In the genomic region with DNA sequence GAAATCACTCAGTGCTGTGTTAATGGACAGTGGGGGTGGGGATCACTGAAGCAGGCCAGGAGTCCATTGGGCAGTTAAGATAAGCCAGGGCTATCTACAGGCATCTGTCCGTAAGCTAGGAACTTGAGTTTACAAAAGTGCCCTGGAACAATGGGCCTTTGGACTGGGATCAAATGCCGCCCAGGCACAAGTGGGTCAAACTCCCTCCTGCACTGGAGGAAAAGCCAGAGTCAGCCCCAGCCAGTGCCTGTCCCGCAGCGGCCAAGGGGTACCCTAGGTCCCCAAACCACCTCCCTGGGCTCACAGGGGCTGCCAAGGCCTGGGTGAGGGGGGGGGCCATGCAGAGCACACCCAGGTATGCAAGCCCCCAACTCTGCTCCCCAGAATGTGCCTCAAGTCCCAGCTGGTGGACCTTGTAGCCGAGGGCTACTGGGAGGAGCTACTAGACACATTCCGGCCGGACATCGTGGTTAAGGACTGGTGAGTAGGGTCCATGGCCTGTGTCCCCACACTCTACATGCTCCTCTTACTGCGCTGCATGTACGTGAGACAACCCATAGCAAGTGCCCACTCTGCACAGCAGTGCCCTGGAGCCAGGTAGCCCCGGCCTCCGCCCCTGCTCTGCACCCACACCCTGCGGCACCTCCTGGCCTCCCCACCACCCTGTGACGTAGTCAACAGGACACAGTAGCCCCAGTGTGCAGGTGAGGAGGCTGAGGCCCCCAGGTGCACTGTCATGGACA, we compare ENCODE assay signal across 24 cellular contexts. TPM values are rescaled to one million over a fixed set of nuclear protein-coding genes. Genes with fewer than 3 reads are reported as not detected.
DNase-seq lines count a peak whose midpoint lies in the region; ATAC-seq, FAIRE-seq and TF ChIP-seq lines count a peak whose summit lies in the region.
"Had no signal": no experiment of that assay in that cellular context is flagged by ENCODE, and none has a peak within 500 bp of the region (broad histone marks: within the 10 kb centered on the region; RNA-seq: fewer than 3 reads in every experiment).

No MANE protein-coding gene starts in this region.

- BruUV-seq in GM12878 (replicated peaks; lab: Mats Ljungman, UMichigan): no TSS peak

- H3K27me3 ChIP-seq in H7 (ENCODE audit: control insufficient read depth, insufficient read depth, low read length): no peaks in the 10 kb centered on the region
- no peaks in the 10 kb centered on the region for H3K27me3 ChIP-seq in GM12878 (replicated peaks in 1 of 2; ENCODE audit: control insufficient read depth in 2 of 2, insufficient read depth in 2 of 2, low read length in 1 of 2)
- H3K27me3 ChIP-seq in CD4-positive, alpha-beta memory T cell (ENCODE audit: insufficient read depth, low read length): no peaks in the 10 kb centered on the region
- H3K27me3 ChIP-seq: spleen had no signal

- no peak overlapping the region for H3K4me3 ChIP-seq in H7 (ENCODE audit: insufficient read depth, low read depth, low read length)
- no peak overlapping the region for H3K4me3 ChIP-seq in GM12878
- no peak overlapping the region for H3K4me3 ChIP-seq in CD4-positive, alpha-beta memory T cell (ENCODE audit: low read length in 2 of 2)
- H3K4me3 ChIP-seq: psoas muscle, spleen had no signal

- peaks cover 12% of the 10 kb centered on the region for H3K36me3 Mint-ChIP-seq in memory B cell
- H3K36me3 Mint-ChIP-seq in CD4-positive, alpha-beta memory T cell: peaks cover 0 to 27% of the 10 kb centered on the region in 2 donors
- peaks cover 22% of the 10 kb centered on the region for H3K36me3 Mint-ChIP-seq in T-cell

- H3K27me3 Mint-ChIP-seq in memory B cell (no peaks in the 10 kb centered on the region), T-cell (no peaks in the 10 kb centered on the region)
- no peaks in the 10 kb centered on the region for H3K27me3 Mint-ChIP-seq in CD4-positive, alpha-beta memory T cell
- H3K27me3 Mint-ChIP-seq: activated CD8-positive, alpha-beta memory T cell treated with anti-CD3 and anti-CD28 coated beads, Interleukin-2, amount 10 ng/mL, durations not matched to agents 7 days and 5 days; CD4-positive, CD25-positive, alpha-beta regulatory T cell had no signal

- TF ChIP-seq CTCF in GM12878 (IDR thresholded peaks at IDR 0.05 in 2 of 3, conservative IDR thresholded peaks at IDR 0.05 in 1 of 3; ENCODE audit: control insufficient read depth in 2 of 3, extremely low read depth in 1 of 3, insufficient read depth in 1 of 3, low read depth in 3 of 3, low read length in 3 of 3): no peak

- H3K4me1 Mint-ChIP-seq in memory B cell (peaks cover 4% of the 10 kb centered on the region), T-cell (no peaks in the 10 kb centered on the region)
- H3K4me1 Mint-ChIP-seq in CD4-positive, alpha-beta memory T cell: peaks cover 0 to 2% (median 0%) of the 10 kb centered on the region in 4 donors

- H3K4me1 ChIP-seq in GM12878 (ENCODE audit: control insufficient read depth, insufficient read depth, low read length): peaks cover 10% of the 10 kb centered on the region
- H3K4me1 ChIP-seq in CD4-positive, alpha-beta memory T cell (ENCODE audit: insufficient read depth, low read length): no peaks in the 10 kb centered on the region
- H3K4me1 ChIP-seq: psoas muscle had no signal

- no peak overlapping the region for H2AFZ ChIP-seq in GM12878 (ENCODE audit: control insufficient read depth, low read depth, low read length)

- no peak overlapping the region for H3K4me2 ChIP-seq in GM12878 (ENCODE audit: control insufficient read depth, insufficient read depth)

- TF ChIP-seq EP300 in GM12878 (IDR thresholded peaks at IDR 0.05; ENCODE audit: borderline replicate concordance in 1 of 2, control insufficient read depth in 1 of 2, low read depth in 2 of 2, low read length in 2 of 2): no peak

- H3K79me2 ChIP-seq in GM12878 (ENCODE audit: control insufficient read depth, insufficient read depth, low read length): no peaks in the 10 kb centered on the region; the same call in 1 of the 2 replicates

- H3K4me3 Mint-ChIP-seq in memory B cell (no peak overlapping the region), T-cell (no peak overlapping the region)
- no peak overlapping the region for H3K4me3 Mint-ChIP-seq in CD4-positive, alpha-beta memory T cell
- H3K4me3 Mint-ChIP-seq: activated CD8-positive, alpha-beta memory T cell treated with anti-CD3 and anti-CD28 coated beads, Interleukin-2, amount 10 ng/mL, durations not matched to agents 7 days and 5 days had no signal

- H3K27ac ChIP-seq in GM12878 (ENCODE audit: control insufficient read depth, insufficient read depth): no peak overlapping the region
- H3K27ac ChIP-seq in CD4-positive, alpha-beta memory T cell (ENCODE audit: low read depth, low read length): no peak overlapping the region
- H3K27ac ChIP-seq: epithelial cell of prostate, psoas muscle had no signal

- POLR2A ChIA-PET in GM12878 (lab: Charles Lee) (interaction anchor here (0.6 kb wide), 1 partner anchor 541 kb away, joined by 3 read pairs; no protein-coding TSS in a partner anchor), T-cell (lab: Charles Lee) (no interaction called here)
- POLR2A ChIA-PET in CD4-positive, alpha-beta memory T cell (lab: Charles Lee; ENCODE audit: partially characterized antibody): no interaction called here

- H3K9me3 ChIP-seq in GM12878 (replicated peaks; ENCODE audit: control insufficient read depth, insufficient read depth, low read length): no peaks in the 10 kb centered on the region
- H3K9me3 ChIP-seq in CD4-positive, alpha-beta memory T cell (ENCODE audit: control insufficient read depth in 1 of 2, low read length in 2 of 2): no peaks in the 10 kb centered on the region
- H3K9me3 ChIP-seq: psoas muscle, spleen had no signal

- no peak overlapping the region for H3K9ac ChIP-seq in GM12878 (ENCODE audit: control insufficient read depth, insufficient read depth, low read length)

- no peak for FAIRE-seq in GM12878 (lab: Jason Lieb, UNC)
- FAIRE-seq: frontal cortex, GM12892, H54 had no signal

- intact Hi-C loops in GM12878 (cut with micrococcal nuclease; ENCODE audit: unreplicated experiment): no loop called here
- intact Hi-C loops in CD4-positive, alpha-beta memory T cell (cut with micrococcal nuclease): no loop called here

- in situ Hi-C loops in GM12878 (cut with MboI): no loop called here

- H3K27ac Mint-ChIP-seq in memory B cell: peak overlapping the region; percentile 54
- H3K27ac Mint-ChIP-seq in CD4-positive, alpha-beta memory T cell: no peak overlapping the region
- H3K27ac Mint-ChIP-seq in T-cell: no peak overlapping the region
- H3K27ac Mint-ChIP-seq: activated CD8-positive, alpha-beta memory T cell treated with anti-CD3 and anti-CD28 coated beads, Interleukin-2, amount 10 ng/mL, durations not matched to agents 7 days and 5 days; activated T-helper 2 cell treated with anti-CD3 and anti-CD28 coated beads, Interferon-gamma antibody, Interleukin-2, Interleukin-4, amounts not matched to agents 10 μg/mL and 5 μg/mL and 100 μg/mL, durations not matched to agents 14 hours and 24 hours and 36 hours had no signal

- 92% methylated on average over 14 of the region's 14 CpGs for WGBS in GM12878 (ENCODE audit: insufficient coverage, insufficient replicate concordance, low lambda C conversion rate, missing lambda C conversion rate)

- H3K9me3 Mint-ChIP-seq in memory B cell (no peaks in the 10 kb centered on the region), T-cell (no peaks in the 10 kb centered on the region)
- no peaks in the 10 kb centered on the region for H3K9me3 Mint-ChIP-seq in CD4-positive, alpha-beta memory T cell
- H3K9me3 Mint-ChIP-seq: activated T-helper 2 cell treated with anti-CD3 and anti-CD28 coated beads, Interferon-gamma antibody, Interleukin-2, Interleukin-4, amounts not matched to agents 10 μg/mL and 5 μg/mL and 100 μg/mL, durations not matched to agents 14 hours and 24 hours and 36 hours; CD4-positive, CD25-positive, alpha-beta regulatory T cell had no signal

- peak; percentile 46 for DNase-seq in H7
- DNase-seq in GM12878 (ENCODE audit: low read depth, low spot score): no peak
- no peak for DNase-seq in memory B cell (ENCODE audit: low spot score in 2 of 2)
- DNase-seq in CD4-positive, alpha-beta memory T cell: no peak
- DNase-seq in T-cell: no peak
- DNase-seq: activated CD4-positive, alpha-beta T cell treated with anti-CD3 and anti-CD28 coated beads for 4 hours; activated CD8-positive, alpha-beta memory T cell treated with anti-CD3 and anti-CD28 coated beads, Interleukin-2, amount 10 ng/mL, durations not matched to agents 7 days and 5 days; CD4-positive, CD25-positive, alpha-beta regulatory T cell; DMS53; kidney glomerular epithelial cell; midbrain; NCI-H1105; NCI-H2081; NCI-H510A; psoas muscle; spleen; stimulated activated CD4-positive, alpha-beta T cell treated with anti-CD3 and anti-CD28 coated beads, Interleukin-4, amount 100 ng/mL, for 4 hours; T1000 had no signal

- RAD21 ChIA-PET in GM12878 (lab: Charles Lee; ENCODE audit: unreplicated experiment): interaction anchor here (0.7 kb wide), 1 partner anchor 7 kb away, joined by 3 read pairs; a partner anchor contains a TSS

- SMC1A ChIA-PET in GM12878 (lab: Charles Lee; ENCODE audit: uncharacterized antibody, unreplicated experiment): interaction anchor here (1.3 kb wide), 1 partner anchor 7 kb away, joined by 3 read pairs; no protein-coding TSS in a partner anchor

- no peak for TF ChIP-seq RAD21 in GM12878 (IDR thresholded peaks at IDR 0.05; ENCODE audit: insufficient read depth, low read depth, low read length)

- CTCF ChIA-PET in GM12878 (lab: Yijun Ruan, JAX) (no interaction called here), T-cell (lab: Charles Lee) (interaction anchor here in 1 of 2 donors (0.5 kb wide), 1 partner anchor 17 kb away, joined by 6 read pairs; a partner anchor contains a TSS)
- CTCF ChIA-PET in CD4-positive, alpha-beta memory T cell (lab: Charles Lee; ENCODE audit: partially characterized antibody): interaction anchor here (4.5 kb wide), 1 partner anchor 7 kb away, joined by 24 read pairs; a partner anchor contains a TSS

- no peaks in the 10 kb centered on the region for H4K20me1 ChIP-seq in GM12878 (ENCODE audit: control insufficient read depth, insufficient read depth)

- H3K36me3 ChIP-seq in H7 (replicated peaks; ENCODE audit: control insufficient read depth, insufficient read depth, low read length) (peaks cover 54% of the 10 kb centered on the region), GM12878 (ENCODE audit: control insufficient read depth in 2 of 2, insufficient read depth in 2 of 2, low read length in 1 of 2) (peaks cover 2 to 15% of the 10 kb centered on the region in 2 experiments)
- H3K36me3 ChIP-seq in CD4-positive, alpha-beta memory T cell (ENCODE audit: insufficient read depth, low read length): peaks cover 16% of the 10 kb centered on the region

- ATAC-seq in GM12878 (peak; percentile 9; the same call in 1 of the 3 replicates), memory B cell (ENCODE audit: low read depth) (no peak), HG03196 (IDR thresholded peaks at IDR 0.05; ENCODE audit: unreplicated experiment) (no peak), T-cell (replicated peaks in 1 of 4) (no peak)
- ATAC-seq: activated CD8-positive, alpha-beta memory T cell treated with anti-CD3 and anti-CD28 coated beads, Interleukin-2, amount 10 ng/mL, durations not matched to agents 7 days and 5 days had no signal

- peak; percentile 35 for TF ChIP-seq POLR2A in GM12878 (IDR thresholded peaks at IDR 0.05; ENCODE audit: low read depth, low read length)

RNA-seq across cellular contexts. Expression of a gene that starts 7.7 kb away (rescaled TPM):
- total RNA-seq in H7 (2014; rRNA removed; shearing (Covaris generic)): 1.7 and 3.4 TPM in 2 replicates
- total RNA-seq in GM12878 (2013; cell fraction: nucleolus; rRNA removed): 2.1 and 2.8 TPM in 2 replicates
- total RNA-seq in GM12878 (2014; rRNA removed) (37.1 TPM in 2 replicates), GM12878 (2014; rRNA removed; fragmentation: Illumina TruSeq; extraction: Trizol) (15.7 and 16.8 TPM in 2 replicates), GM12878 (2021) (15.9 and 17.8 TPM in 2 replicates), T-cell (1 to 10 TPM; 2.6 to 7.8 (median 6.0) TPM)
- 6.0 TPM for polyA plus RNA-seq in GM12878 (2011; ENCODE audit: low read depth)
- polyA plus RNA-seq in GM12878 (2011; rRNA removed) (9.2 and 17.0 TPM in 2 replicates), GM12878 (2014; fragmentation: Illumina TruSeq; extraction: Trizol) (10.5 and 18.4 TPM in 2 replicates), GM12878 (2014; fragmentation: Nextera tagmentation; extraction: Ambion mirVana) (1 to 10 TPM; 6.0 to 9.3 TPM), GM12878 (2014; rRNA removed) (38.2 and 42.1 TPM in 2 replicates), GM12878 (2016; fragmentation: Nextera tagmentation; extraction: Ambion mirVana) (10 to 100 TPM; 26.7 to 32.4 TPM)
- polyA plus RNA-seq in GM12878 (2011; cell fraction: cytosol; rRNA removed): 22.8 and 30.1 TPM in 2 replicates
- 7.0 and 8.4 TPM in 2 replicates for polyA plus RNA-seq in GM12878 (2011; cell fraction: nucleus; rRNA removed)
- polyA plus RNA-seq in GM12878 (2012): 10.7 and 13.9 TPM in 2 replicates
- polyA minus RNA-seq in GM12878 (2011; rRNA and poly(A)+ RNA removed): 8.3 and 19.1 TPM in 2 replicates
- 5.1 TPM in 2 replicates for polyA minus RNA-seq in GM12878 (2011; cell fraction: cytosol; rRNA and poly(A)+ RNA removed)
- 1.1 and 3.2 TPM in 2 replicates for polyA minus RNA-seq in GM12878 (2011; cell fraction: nucleus; rRNA and poly(A)+ RNA removed)
- 1 to 10 TPM; 3.2 to 4.3 TPM for total RNA-seq in CD4-positive, alpha-beta memory T cell
- polyA plus RNA-seq in CD4-positive, alpha-beta memory T cell: 10 to 100 TPM in 1 of 2 donors, 1 to 10 TPM in 1; 9.0 to 12.1 TPM

RNA-seq across cellular contexts. Expression of a gene that starts 9.2 kb away (rescaled TPM):
- total RNA-seq in H7 (2014; rRNA removed; shearing (Covaris generic)): 786 and 983 TPM in 2 replicates
- total RNA-seq in GM12878 (2013; cell fraction: nucleolus; rRNA removed): 28.5 and 28.7 TPM in 2 replicates
- total RNA-seq in GM12878 (2014; rRNA removed) (88.3 and 95.0 TPM in 2 replicates), GM12878 (2014; rRNA removed; fragmentation: Illumina TruSeq; extraction: Trizol) (32.8 and 37.2 TPM in 2 replicates), GM12878 (2021) (58.0 and 59.1 TPM in 2 replicates), T-cell (10 to 100 TPM; 22.4 to 28.5 (median 24.0) TPM)
- 25.5 TPM for polyA plus RNA-seq in GM12878 (2011; ENCODE audit: low read depth)
- polyA plus RNA-seq in GM12878 (2011; rRNA removed) (33.2 and 48.3 TPM in 2 replicates), GM12878 (2014; fragmentation: Illumina TruSeq; extraction: Trizol) (21.5 and 42.6 TPM in 2 replicates), GM12878 (2014; fragmentation: Nextera tagmentation; extraction: Ambion mirVana) (1 to 10 TPM; 3.5 to 8.0 TPM), GM12878 (2014; rRNA removed) (80.5 and 85.1 TPM in 2 replicates), GM12878 (2016; fragmentation: Nextera tagmentation; extraction: Ambion mirVana) (10 to 100 TPM; 75.4 to 86.5 TPM)
- polyA plus RNA-seq in GM12878 (2011; cell fraction: cytosol; rRNA removed): 91.7 and 111 TPM in 2 replicates
- 79.7 and 86.5 TPM in 2 replicates for polyA plus RNA-seq in GM12878 (2011; cell fraction: nucleus; rRNA removed)
- polyA plus RNA-seq in GM12878 (2012): 46.9 and 51.3 TPM in 2 replicates
- polyA minus RNA-seq in GM12878 (2011; rRNA and poly(A)+ RNA removed): 35.5 and 55.6 TPM in 2 replicates
- 14.3 and 15.2 TPM in 2 replicates for polyA minus RNA-seq in GM12878 (2011; cell fraction: cytosol; rRNA and poly(A)+ RNA removed)
- polyA minus RNA-seq in GM12878 (2011; cell fraction: nucleus; rRNA and poly(A)+ RNA removed): 20.7 and 30.7 TPM in 2 replicates
- 10 to 100 TPM; 20.7 to 22.7 TPM for total RNA-seq in CD4-positive, alpha-beta memory T cell
- polyA plus RNA-seq in CD4-positive, alpha-beta memory T cell: 10 to 100 TPM; 51.5 to 55.1 TPM

RNA-seq across cellular contexts. Expression of a gene that starts 17.0 kb away (rescaled TPM):
- 24.5 and 32.4 TPM in 2 replicates for total RNA-seq in H7 (2014; rRNA removed; shearing (Covaris generic))
- 28.0 and 33.3 TPM in 2 replicates for total RNA-seq in GM12878 (2013; cell fraction: nucleolus; rRNA removed)
- total RNA-seq in GM12878 (2014; rRNA removed): 9.4 and 10.0 TPM in 2 replicates
- 4.2 and 4.8 TPM in 2 replicates for total RNA-seq in GM12878 (2014; rRNA removed; fragmentation: Illumina TruSeq; extraction: Trizol)
- 12.9 and 13.2 TPM in 2 replicates for total RNA-seq in GM12878 (2021)
- 5.1 TPM for polyA plus RNA-seq in GM12878 (2011; ENCODE audit: low read depth)
- 4.1 and 6.3 TPM in 2 replicates for polyA plus RNA-seq in GM12878 (2011; rRNA removed)
- polyA plus RNA-seq in GM12878 (2011; cell fraction: cytosol; rRNA removed): 10.1 and 14.8 TPM in 2 replicates
- 56.2 and 62.8 TPM in 2 replicates for polyA plus RNA-seq in GM12878 (2011; cell fraction: nucleus; rRNA removed)
- 18.5 and 22.0 TPM in 2 replicates for polyA plus RNA-seq in GM12878 (2012)
- polyA plus RNA-seq in GM12878 (2014; fragmentation: Illumina TruSeq; extraction: Trizol): 1.1 and 4.0 TPM in 2 replicates
- 1 to 10 TPM in 1 of 2 experiments, under 1 TPM in 1; 0.77 to 1.5 TPM for polyA plus RNA-seq in GM12878 (2014; fragmentation: Nextera tagmentation; extraction: Ambion mirVana)
- 17.5 and 22.4 TPM in 2 replicates for polyA plus RNA-seq in GM12878 (2014; rRNA removed)
- polyA plus RNA-seq in GM12878 (2016; fragmentation: Nextera tagmentation; extraction: Ambion mirVana): 10 to 100 TPM; 11.7 to 12.9 TPM
- 5.9 and 11.3 TPM in 2 replicates for polyA minus RNA-seq in GM12878 (2011; rRNA and poly(A)+ RNA removed)
- 2.4 and 5.2 TPM in 2 replicates for polyA minus RNA-seq in GM12878 (2011; cell fraction: cytosol; rRNA and poly(A)+ RNA removed)
- 21.2 and 22.9 TPM in 2 replicates for polyA minus RNA-seq in GM12878 (2011; cell fraction: nucleus; rRNA and poly(A)+ RNA removed)
- 10 to 100 TPM; 56.7 to 56.9 TPM for total RNA-seq in CD4-positive, alpha-beta memory T cell
- polyA plus RNA-seq in CD4-positive, alpha-beta memory T cell: 10 to 100 TPM in 1 of 2 donors, 1 to 10 TPM in 1; 10.0 to 11.0 TPM
- total RNA-seq in T-cell: 10 to 100 TPM; 46.7 to 64.5 (median 54.3) TPM

RNA-seq across cellular contexts. Expression of a gene that starts 17.5 kb away (rescaled TPM):
- total RNA-seq in H7 (2014; rRNA removed; shearing (Covaris generic)): 46.0 and 46.7 TPM in 2 replicates
- not detected in 2 replicates for total RNA-seq in GM12878 (2013; cell fraction: nucleolus; rRNA removed)
- total RNA-seq in GM12878 (2014; rRNA removed) (0.06 and 0.11 TPM in 2 replicates), GM12878 (2014; rRNA removed; fragmentation: Illumina TruSeq; extraction: Trizol) (not detected in 2 replicates), GM12878 (2021) (0.32 and 0.41 TPM in 2 replicates), T-cell (1 to 10 TPM; 4.7 to 8.4 (median 6.3) TPM)
- polyA plus RNA-seq in GM12878 (2011; ENCODE audit: low read depth): 0.29 TPM
- polyA plus RNA-seq in GM12878 (2011; rRNA removed) (0.15 and 0.17 TPM in 2 replicates), GM12878 (2014; fragmentation: Illumina TruSeq; extraction: Trizol) (0.10 TPM in 1 of 2 replicates, not detected in the other), GM12878 (2014; fragmentation: Nextera tagmentation; extraction: Ambion mirVana) (under 1 TPM in 1 of 2 experiments, not detected in 1; 0.07 TPM), GM12878 (2014; rRNA removed) (0.22 and 0.56 TPM in 2 replicates), GM12878 (2016; fragmentation: Nextera tagmentation; extraction: Ambion mirVana) (under 1 TPM in 1 of 2 experiments, not detected in 1; 0.24 TPM)
- 0.15 and 0.22 TPM in 2 replicates for polyA plus RNA-seq in GM12878 (2011; cell fraction: cytosol; rRNA removed)
- polyA plus RNA-seq in GM12878 (2011; cell fraction: nucleus; rRNA removed): 0.30 and 0.38 TPM in 2 replicates
- 0.49 and 0.93 TPM in 2 replicates for polyA plus RNA-seq in GM12878 (2012)
- 0.15 and 0.57 TPM in 2 replicates for polyA minus RNA-seq in GM12878 (2011; rRNA and poly(A)+ RNA removed)
- polyA minus RNA-seq in GM12878 (2011; cell fraction: cytosol; rRNA and poly(A)+ RNA removed): not detected in 2 replicates
- polyA minus RNA-seq in GM12878 (2011; cell fraction: nucleus; rRNA and poly(A)+ RNA removed): not detected in 2 replicates
- total RNA-seq in CD4-positive, alpha-beta memory T cell: 1 to 10 TPM; 4.4 to 5.1 TPM
- 1 to 10 TPM; 4.1 to 7.5 TPM for polyA plus RNA-seq in CD4-positive, alpha-beta memory T cell

RNA-seq across cellular contexts. Expression of a gene that starts 19.8 kb away (rescaled TPM):
- total RNA-seq in H7 (2014; rRNA removed; shearing (Covaris generic)): 52.4 and 60.1 TPM in 2 replicates
- total RNA-seq in GM12878 (2013; cell fraction: nucleolus; rRNA removed): not detected in 2 replicates
- total RNA-seq in GM12878 (2014; rRNA removed) (not detected in 2 replicates), GM12878 (2014; rRNA removed; fragmentation: Illumina TruSeq; extraction: Trizol) (0.04 and 0.05 TPM in 2 replicates), GM12878 (2021) (0.05 TPM in 1 of 2 replicates, not detected in the other), T-cell (1 to 10 TPM in 1 of 5 donors, under 1 TPM in 4; 0.18 to 2.0 (median 0.23) TPM)
- polyA plus RNA-seq in GM12878 (2011; ENCODE audit: low read depth): not detected
- polyA plus RNA-seq in GM12878 (2011; rRNA removed) (0.01 TPM in 2 replicates), GM12878 (2014; fragmentation: Illumina TruSeq; extraction: Trizol) (not detected in 2 replicates), GM12878 (2014; fragmentation: Nextera tagmentation; extraction: Ambion mirVana) (under 1 TPM in 1 of 2 experiments, not detected in 1; 0.02 TPM), GM12878 (2014; rRNA removed) (0.01 TPM in 2 replicates), GM12878 (2016; fragmentation: Nextera tagmentation; extraction: Ambion mirVana) (under 1 TPM; 0.03 to 0.04 TPM)
- polyA plus RNA-seq in GM12878 (2011; cell fraction: cytosol; rRNA removed): 0.01 and 0.02 TPM in 2 replicates
- 0.04 TPM in 1 of 2 replicates, not detected in the other for polyA plus RNA-seq in GM12878 (2011; cell fraction: nucleus; rRNA removed)
- polyA plus RNA-seq in GM12878 (2012): 0.05 and 0.06 TPM in 2 replicates
- not detected in 2 replicates for polyA minus RNA-seq in GM12878 (2011; rRNA and poly(A)+ RNA removed)
- polyA minus RNA-seq in GM12878 (2011; cell fraction: cytosol; rRNA and poly(A)+ RNA removed): not detected in 2 replicates
- polyA minus RNA-seq in GM12878 (2011; cell fraction: nucleus; rRNA and poly(A)+ RNA removed): not detected in 2 replicates
- under 1 TPM; 0.17 to 0.23 TPM for total RNA-seq in CD4-positive, alpha-beta memory T cell
- polyA plus RNA-seq in CD4-positive, alpha-beta memory T cell: under 1 TPM in 1 of 2 donors, not detected in 1; 0.07 TPM
- total RNA-seq: CD4-positive, CD25-positive, alpha-beta regulatory T cell had no signal
